In the genomic region with DNA sequence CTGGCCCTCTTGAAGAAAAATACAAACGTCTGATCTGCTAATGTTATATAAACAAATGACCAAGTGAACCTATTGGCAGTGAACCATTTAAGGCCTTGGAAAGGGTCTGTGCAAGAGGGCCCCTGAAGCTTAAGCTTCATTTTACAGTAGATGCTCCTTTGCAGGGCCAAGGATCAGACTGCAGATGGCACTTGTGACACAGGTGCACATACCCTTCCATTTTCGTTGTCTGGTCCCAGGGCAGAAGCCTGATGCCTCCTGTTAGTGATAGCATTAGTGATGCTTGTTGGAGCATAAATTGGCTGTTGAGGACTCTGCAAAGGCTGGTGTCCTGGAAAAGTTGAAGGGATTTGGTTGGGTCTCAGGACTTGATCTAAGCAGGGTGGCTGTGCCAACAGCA, we compare ENCODE assay signal across 30 cellular contexts. TPM values are rescaled to one million over a fixed set of nuclear protein-coding genes. Genes with fewer than 3 reads are reported as not detected.
"Had no signal": no experiment of that assay in that cellular context is flagged by ENCODE, and none has a peak within 500 bp of the region (broad histone marks: within the 10 kb centered on the region; RNA-seq: fewer than 3 reads in every experiment).

No MANE protein-coding gene starts in this region.

- H3K27ac ChIP-seq: lower lobe of right lung, pancreas, prostate gland, skin epidermis, stomach, testis, thyroid gland, upper lobe of right lung had no signal

- H3K4me1 ChIP-seq: lower lobe of right lung, pancreas, prostate gland, stomach, testis, thyroid gland, upper lobe of right lung had no signal

- ATAC-seq: left ventricle myocardium superior; lower lobe of right lung; naive thymus-derived CD8-positive, alpha-beta T cell; pancreas; right cardiac atrium; sciatic nerve; stimulated activated naive B cell treated with anti-CD40 and anti-IgM and Interleukin-4, amounts not matched to agents 10 μg/mL and 1 μg/mL and 100 μg/mL, for 72 hours; stimulated activated naive CD8-positive, alpha-beta T cell treated with anti-CD3 and anti-CD28 coated beads, Interleukin-15, Interleukin-2, amounts not matched to agents 100 U/mL and 50 U/mL, for 24 hours; upper lobe of right lung had no signal

- FAIRE-seq: islet of Langerhans, kidney, pancreas, urothelium cell line had no signal

- H3K4me3 ChIP-seq: lower lobe of right lung, pancreas, prostate gland, skin epidermis, stomach, testis, thyroid gland, upper lobe of right lung had no signal

- H3K9me3 ChIP-seq: lower lobe of right lung, pancreas, prostate gland, stomach, testis, thyroid gland, upper lobe of right lung had no signal

- H3K36me3 ChIP-seq: lower lobe of right lung, pancreas, prostate gland, stomach, thyroid gland, upper lobe of right lung had no signal

- H3K27me3 ChIP-seq: pancreas, stomach, testis, thyroid gland, upper lobe of right lung had no signal

- DNase-seq: hypothalamus; immature natural killer cell; kidney; left ventricle myocardium superior; lower lobe of right lung; mammary epithelial cell; mesenchymal stem cell; naive thymus-derived CD8-positive, alpha-beta T cell; nucleus accumbens; pancreas; posterior cingulate gyrus; retina; right cardiac atrium; stimulated activated CD4-positive, alpha-beta T cell treated with anti-CD3 and anti-CD28 coated beads, Interleukin-12 subunit alpha, Interleukin-12 subunit beta, amount 100 ng/mL, for 4 hours; stimulated activated CD4-positive, alpha-beta T cell treated with anti-CD3 and anti-CD28 coated beads, Interleukin-15, amount 100 ng/mL, for 24 hours; stimulated activated CD4-positive, alpha-beta T cell treated with anti-CD3 and anti-CD28 coated beads, Interleukin-2, amount 100 ng/mL, for 24 hours; stimulated activated CD4-positive, alpha-beta T cell treated with anti-CD3 and anti-CD28 coated beads, Interleukin-4, amount 100 ng/mL, for 1 hour; stimulated activated naive B cell treated with anti-CD40 and anti-IgM and Interleukin-4, amounts not matched to agents 10 μg/mL and 1 μg/mL and 100 μg/mL, for 72 hours; stimulated activated naive CD8-positive, alpha-beta T cell treated with anti-CD3 and anti-CD28 coated beads, Interleukin-15, Interleukin-2, amounts not matched to agents 100 U/mL and 50 U/mL, for 24 hours; stomach; testis; thyroid gland; trophoblast cell; upper lobe of right lung had no signal

RNA-seq across cellular contexts. Expression of a gene that starts 46.5 kb away (rescaled TPM):
- total RNA-seq: kidney; lower lobe of right lung; mammary epithelial cell; naive thymus-derived CD8-positive, alpha-beta T cell; osteoblast; upper lobe of right lung had no signal
- polyA plus RNA-seq: immature natural killer cell; mammary epithelial cell; naive thymus-derived CD8-positive, alpha-beta T cell; pancreas had no signal
